ENCODE assay signal across 23 cellular contexts in the genomic region with DNA sequence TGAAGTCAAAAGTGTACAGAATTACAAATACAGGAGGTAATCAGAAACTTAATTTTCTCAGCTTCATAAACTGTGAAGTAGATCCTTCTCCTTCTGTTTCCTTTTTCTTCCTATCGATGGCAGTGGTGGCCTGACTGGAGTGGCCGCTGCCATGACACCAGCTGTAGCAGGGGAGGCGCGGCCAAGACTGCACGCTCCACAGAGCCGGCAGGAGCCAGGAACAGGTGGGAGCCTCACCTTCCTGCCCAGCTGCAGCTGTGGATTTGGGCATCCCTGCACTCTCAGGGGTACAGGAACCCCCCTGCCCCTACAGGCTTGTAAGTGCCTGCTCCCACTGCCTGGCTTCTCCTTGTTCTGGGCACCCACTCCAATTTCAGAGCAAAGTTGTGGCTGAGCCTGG.
"Had no signal": no experiment of that assay in that cellular context is flagged by ENCODE, and none has a peak within 500 bp of the region (broad histone marks: within the 10 kb centered on the region; RNA-seq: fewer than 3 reads in every experiment).

No MANE protein-coding gene starts in this region.

- DNase-seq: activated CD4-positive, alpha-beta memory T cell treated with anti-CD3 and anti-CD28 coated beads for 36 hours; activated CD4-positive, alpha-beta T cell treated with anti-CD3 and anti-CD28 coated beads, Interleukin-2, amount 10 ng/mL, durations not matched to agents 7 days and 5 days; activated CD4-positive, CD25-positive, alpha-beta regulatory T cell; activated CD8-positive, alpha-beta memory T cell treated with anti-CD3 and anti-CD28 coated beads for 24 hours; activated effector memory CD4-positive, alpha-beta T cell treated with anti-CD3 and anti-CD28 coated beads, Interleukin-2, amount 50 U/mL, for 16 hours; activated naive CD4-positive, alpha-beta T cell treated with Interleukin-2 at 50 U/mL for 16 hours; activated naive CD8-positive, alpha-beta T cell treated with anti-CD3 and anti-CD28 coated beads, Interleukin-2, amount 50 U/mL, for 24 hours; activated T-cell treated with anti-CD3 and anti-CD28 coated beads, Interleukin-2, amount 50 U/mL, for 4 hours; amniotic stem cell; body of pancreas; central memory CD4-positive, alpha-beta T cell; MV-4-11; NCI-H1092 treated with DMSO at 0.1 percent for 48 hours; NCI-H1417 treated with DMSO at 0.1 percent for 48 hours; NCI-H1694; NCI-H2081; NCI-H345; NCI-H748 treated with DMSO at 0.1 percent for 48 hours; OCI-M1; RPMI8226; T-cell; T-helper 2 cell; T1000 had no signal
